ENCODE assay signal across 1 cellular context in the genomic region with DNA sequence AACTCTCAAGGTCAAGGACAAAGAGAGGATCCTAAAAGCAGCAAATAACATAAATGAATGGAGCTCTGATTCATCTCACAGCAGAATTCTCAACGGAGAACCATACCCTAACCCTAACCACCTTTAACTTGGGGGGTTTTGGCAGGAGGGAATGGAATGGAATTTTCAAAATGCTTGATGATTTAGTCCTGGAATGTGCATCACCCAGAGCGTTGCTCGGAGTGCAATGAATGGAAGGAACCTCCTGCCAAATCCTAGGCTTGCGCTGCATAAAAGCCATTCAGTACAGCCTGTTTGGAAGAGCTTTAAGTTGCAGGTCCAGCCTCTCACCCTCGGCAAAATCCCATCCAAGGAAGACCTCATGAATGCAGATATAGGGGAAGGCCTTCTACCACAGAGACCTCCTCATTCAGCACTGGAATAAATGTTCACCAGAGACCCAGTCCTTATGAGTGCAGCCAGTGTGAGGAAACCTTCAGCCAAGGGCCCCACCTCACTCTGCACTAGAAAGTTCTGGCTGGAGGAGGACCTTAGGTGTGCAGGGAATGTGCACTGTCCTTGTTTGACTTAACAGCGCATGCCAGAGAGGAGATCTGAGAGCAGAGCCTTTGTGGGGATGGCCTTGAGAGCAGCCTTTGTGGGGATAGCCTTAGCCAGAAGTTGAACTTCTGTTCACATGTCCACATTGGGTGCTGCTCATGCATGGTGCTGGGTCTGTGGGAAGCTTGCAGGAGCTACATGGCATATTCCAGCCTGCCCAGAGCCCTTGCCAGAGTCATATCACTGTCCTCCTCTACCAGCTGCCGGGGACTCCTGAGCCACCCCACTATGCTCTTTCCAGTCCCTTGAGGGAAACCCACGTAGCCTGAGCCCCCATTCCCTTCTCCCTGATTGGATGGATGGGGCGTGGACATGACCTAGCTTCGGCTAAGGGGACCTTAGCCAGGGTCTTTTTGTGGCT.
TF ChIP-seq lines count a peak whose summit lies in the region.

No MANE protein-coding gene starts in this region.

TF ChIP-seq in HepG2, 621 proteins besides CTCF, POLR2A, EP300 and RAD21 (continued from another document and continues in another):
- TF ChIP-seq, protein P1, sequence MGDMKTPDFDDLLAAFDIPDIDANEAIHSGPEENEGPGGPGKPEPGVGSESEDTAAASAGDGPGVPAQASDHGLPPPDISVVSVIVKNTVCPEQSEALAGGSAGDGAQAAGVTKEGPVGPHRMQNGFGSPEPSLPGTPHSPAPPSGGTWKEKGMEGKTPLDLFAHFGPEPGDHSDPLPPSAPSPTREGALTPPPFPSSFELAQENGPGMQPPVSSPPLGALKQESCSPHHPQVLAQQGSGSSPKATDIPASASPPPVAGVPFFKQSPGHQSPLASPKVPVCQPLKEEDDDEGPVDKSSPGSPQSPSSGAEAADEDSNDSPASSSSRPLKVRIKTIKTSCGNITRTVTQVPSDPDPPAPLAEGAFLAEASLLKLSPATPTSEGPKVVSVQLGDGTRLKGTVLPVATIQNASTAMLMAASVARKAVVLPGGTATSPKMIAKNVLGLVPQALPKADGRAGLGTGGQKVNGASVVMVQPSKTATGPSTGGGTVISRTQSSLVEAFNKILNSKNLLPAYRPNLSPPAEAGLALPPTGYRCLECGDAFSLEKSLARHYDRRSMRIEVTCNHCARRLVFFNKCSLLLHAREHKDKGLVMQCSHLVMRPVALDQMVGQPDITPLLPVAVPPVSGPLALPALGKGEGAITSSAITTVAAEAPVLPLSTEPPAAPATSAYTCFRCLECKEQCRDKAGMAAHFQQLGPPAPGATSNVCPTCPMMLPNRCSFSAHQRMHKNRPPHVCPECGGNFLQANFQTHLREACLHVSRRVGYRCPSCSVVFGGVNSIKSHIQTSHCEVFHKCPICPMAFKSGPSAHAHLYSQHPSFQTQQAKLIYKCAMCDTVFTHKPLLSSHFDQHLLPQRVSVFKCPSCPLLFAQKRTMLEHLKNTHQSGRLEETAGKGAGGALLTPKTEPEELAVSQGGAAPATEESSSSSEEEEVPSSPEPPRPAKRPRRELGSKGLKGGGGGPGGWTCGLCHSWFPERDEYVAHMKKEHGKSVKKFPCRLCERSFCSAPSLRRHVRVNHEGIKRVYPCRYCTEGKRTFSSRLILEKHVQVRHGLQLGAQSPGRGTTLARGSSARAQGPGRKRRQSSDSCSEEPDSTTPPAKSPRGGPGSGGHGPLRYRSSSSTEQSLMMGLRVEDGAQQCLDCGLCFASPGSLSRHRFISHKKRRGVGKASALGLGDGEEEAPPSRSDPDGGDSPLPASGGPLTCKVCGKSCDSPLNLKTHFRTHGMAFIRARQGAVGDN (CRISPR knock-in tag; IDR thresholded peaks at IDR 0.05) = peak; percentile 89
- TF ChIP-seq ZNF562 (CRISPR knock-in tag; IDR thresholded peaks at IDR 0.05; ENCODE audit: borderline replicate concordance) (no peak), SOX13 (IDR thresholded peaks at IDR 0.05) (no peak), SOX13 (CRISPR knock-in tag; conservative IDR thresholded peaks at IDR 0.05 in 1 of 2, IDR thresholded peaks at IDR 0.05 in 1 of 2) (peak in 1 of 2 experiments; percentile 80; a peak in 1 of 4 replicates), ZNF552 (CRISPR knock-in tag; IDR thresholded peaks at IDR 0.05; ENCODE audit: borderline replicate concordance) (0 out of 2 replicates have a peak, but pooled peaks have one; percentile 22), KLF13 (CRISPR knock-in tag; IDR thresholded peaks at IDR 0.05) (0 out of 2 replicates have a peak, but pooled peaks have one; percentile 41), ZSCAN20 (CRISPR knock-in tag; IDR thresholded peaks at IDR 0.05; ENCODE audit: borderline replicate concordance) (no peak), SRF (IDR thresholded peaks at IDR 0.05; ENCODE audit: low read depth, low read length) (no peak), SMARCE1 (IDR thresholded peaks at IDR 0.05; ENCODE audit: borderline replicate concordance) (no peak), ONECUT2 (CRISPR knock-in tag; IDR thresholded peaks at IDR 0.05) (no peak), GATA4 (IDR thresholded peaks at IDR 0.05; ENCODE audit: borderline replicate concordance, low read depth) (no peak), HDAC1 (CRISPR knock-in tag; IDR thresholded peaks at IDR 0.05) (peak; percentile 78; the same call in 1 of the 2 replicates), ZNF746 (CRISPR knock-in tag; IDR thresholded peaks at IDR 0.05) (no peak), ZNF678 (CRISPR knock-in tag; IDR thresholded peaks at IDR 0.05) (no peak), ZNF256 (CRISPR knock-in tag; conservative IDR thresholded peaks at IDR 0.05) (no peak), SRSF4 (IDR thresholded peaks at IDR 0.05; ENCODE audit: low read depth, low read length, poor library complexity, severe bottlenecking) (no peak), KAT2B (IDR thresholded peaks at IDR 0.05; ENCODE audit: borderline replicate concordance, low read depth, low read length) (no peak), TBL1XR1 (IDR thresholded peaks at IDR 0.05; ENCODE audit: borderline replicate concordance, low read length, partially characterized antibody) (no peak), ZBTB7A (CRISPR knock-in tag; IDR thresholded peaks at IDR 0.05) (no peak), SRY (CRISPR knock-in tag; IDR thresholded peaks at IDR 0.05) (no peak), ZNF446 (CRISPR knock-in tag; IDR thresholded peaks at IDR 0.05) (no peak), PHF5A (CRISPR knock-in tag; IDR thresholded peaks at IDR 0.05; ENCODE audit: low read depth, unreplicated experiment) (peak; percentile 88), ZFP36L1 (CRISPR knock-in tag; IDR thresholded peaks at IDR 0.05) (peak; percentile 88), JUN (CRISPR knock-in tag; IDR thresholded peaks at IDR 0.05) (no peak), MTF2 (CRISPR knock-in tag; IDR thresholded peaks at IDR 0.05; ENCODE audit: borderline replicate concordance) (no peak), BORCS8-MEF2B (CRISPR knock-in tag; IDR thresholded peaks at IDR 0.05) (peak; percentile 93)
- TF ChIP-seq, protein P2, sequence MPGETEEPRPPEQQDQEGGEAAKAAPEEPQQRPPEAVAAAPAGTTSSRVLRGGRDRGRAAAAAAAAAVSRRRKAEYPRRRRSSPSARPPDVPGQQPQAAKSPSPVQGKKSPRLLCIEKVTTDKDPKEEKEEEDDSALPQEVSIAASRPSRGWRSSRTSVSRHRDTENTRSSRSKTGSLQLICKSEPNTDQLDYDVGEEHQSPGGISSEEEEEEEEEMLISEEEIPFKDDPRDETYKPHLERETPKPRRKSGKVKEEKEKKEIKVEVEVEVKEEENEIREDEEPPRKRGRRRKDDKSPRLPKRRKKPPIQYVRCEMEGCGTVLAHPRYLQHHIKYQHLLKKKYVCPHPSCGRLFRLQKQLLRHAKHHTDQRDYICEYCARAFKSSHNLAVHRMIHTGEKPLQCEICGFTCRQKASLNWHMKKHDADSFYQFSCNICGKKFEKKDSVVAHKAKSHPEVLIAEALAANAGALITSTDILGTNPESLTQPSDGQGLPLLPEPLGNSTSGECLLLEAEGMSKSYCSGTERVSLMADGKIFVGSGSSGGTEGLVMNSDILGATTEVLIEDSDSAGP (CRISPR knock-in tag; IDR thresholded peaks at IDR 0.05; ENCODE audit: borderline replicate concordance) = peak; percentile 68; the same call in 1 of the 2 replicates
- TF ChIP-seq, protein P3, sequence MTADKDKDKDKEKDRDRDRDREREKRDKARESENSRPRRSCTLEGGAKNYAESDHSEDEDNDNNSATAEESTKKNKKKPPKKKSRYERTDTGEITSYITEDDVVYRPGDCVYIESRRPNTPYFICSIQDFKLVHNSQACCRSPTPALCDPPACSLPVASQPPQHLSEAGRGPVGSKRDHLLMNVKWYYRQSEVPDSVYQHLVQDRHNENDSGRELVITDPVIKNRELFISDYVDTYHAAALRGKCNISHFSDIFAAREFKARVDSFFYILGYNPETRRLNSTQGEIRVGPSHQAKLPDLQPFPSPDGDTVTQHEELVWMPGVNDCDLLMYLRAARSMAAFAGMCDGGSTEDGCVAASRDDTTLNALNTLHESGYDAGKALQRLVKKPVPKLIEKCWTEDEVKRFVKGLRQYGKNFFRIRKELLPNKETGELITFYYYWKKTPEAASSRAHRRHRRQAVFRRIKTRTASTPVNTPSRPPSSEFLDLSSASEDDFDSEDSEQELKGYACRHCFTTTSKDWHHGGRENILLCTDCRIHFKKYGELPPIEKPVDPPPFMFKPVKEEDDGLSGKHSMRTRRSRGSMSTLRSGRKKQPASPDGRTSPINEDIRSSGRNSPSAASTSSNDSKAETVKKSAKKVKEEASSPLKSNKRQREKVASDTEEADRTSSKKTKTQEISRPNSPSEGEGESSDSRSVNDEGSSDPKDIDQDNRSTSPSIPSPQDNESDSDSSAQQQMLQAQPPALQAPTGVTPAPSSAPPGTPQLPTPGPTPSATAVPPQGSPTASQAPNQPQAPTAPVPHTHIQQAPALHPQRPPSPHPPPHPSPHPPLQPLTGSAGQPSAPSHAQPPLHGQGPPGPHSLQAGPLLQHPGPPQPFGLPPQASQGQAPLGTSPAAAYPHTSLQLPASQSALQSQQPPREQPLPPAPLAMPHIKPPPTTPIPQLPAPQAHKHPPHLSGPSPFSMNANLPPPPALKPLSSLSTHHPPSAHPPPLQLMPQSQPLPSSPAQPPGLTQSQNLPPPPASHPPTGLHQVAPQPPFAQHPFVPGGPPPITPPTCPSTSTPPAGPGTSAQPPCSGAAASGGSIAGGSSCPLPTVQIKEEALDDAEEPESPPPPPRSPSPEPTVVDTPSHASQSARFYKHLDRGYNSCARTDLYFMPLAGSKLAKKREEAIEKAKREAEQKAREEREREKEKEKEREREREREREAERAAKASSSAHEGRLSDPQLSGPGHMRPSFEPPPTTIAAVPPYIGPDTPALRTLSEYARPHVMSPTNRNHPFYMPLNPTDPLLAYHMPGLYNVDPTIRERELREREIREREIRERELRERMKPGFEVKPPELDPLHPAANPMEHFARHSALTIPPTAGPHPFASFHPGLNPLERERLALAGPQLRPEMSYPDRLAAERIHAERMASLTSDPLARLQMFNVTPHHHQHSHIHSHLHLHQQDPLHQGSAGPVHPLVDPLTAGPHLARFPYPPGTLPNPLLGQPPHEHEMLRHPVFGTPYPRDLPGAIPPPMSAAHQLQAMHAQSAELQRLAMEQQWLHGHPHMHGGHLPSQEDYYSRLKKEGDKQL (CRISPR knock-in tag; IDR thresholded peaks at IDR 0.05; ENCODE audit: low read depth) = peak; percentile 32; the same call in 1 of the 2 replicates
- TF ChIP-seq, protein P4, sequence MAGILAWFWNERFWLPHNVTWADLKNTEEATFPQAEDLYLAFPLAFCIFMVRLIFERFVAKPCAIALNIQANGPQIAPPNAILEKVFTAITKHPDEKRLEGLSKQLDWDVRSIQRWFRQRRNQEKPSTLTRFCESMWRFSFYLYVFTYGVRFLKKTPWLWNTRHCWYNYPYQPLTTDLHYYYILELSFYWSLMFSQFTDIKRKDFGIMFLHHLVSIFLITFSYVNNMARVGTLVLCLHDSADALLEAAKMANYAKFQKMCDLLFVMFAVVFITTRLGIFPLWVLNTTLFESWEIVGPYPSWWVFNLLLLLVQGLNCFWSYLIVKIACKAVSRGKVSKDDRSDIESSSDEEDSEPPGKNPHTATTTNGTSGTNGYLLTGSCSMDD (CRISPR knock-in tag; IDR thresholded peaks at IDR 0.05) = no peak
- TF ChIP-seq, protein P5, sequence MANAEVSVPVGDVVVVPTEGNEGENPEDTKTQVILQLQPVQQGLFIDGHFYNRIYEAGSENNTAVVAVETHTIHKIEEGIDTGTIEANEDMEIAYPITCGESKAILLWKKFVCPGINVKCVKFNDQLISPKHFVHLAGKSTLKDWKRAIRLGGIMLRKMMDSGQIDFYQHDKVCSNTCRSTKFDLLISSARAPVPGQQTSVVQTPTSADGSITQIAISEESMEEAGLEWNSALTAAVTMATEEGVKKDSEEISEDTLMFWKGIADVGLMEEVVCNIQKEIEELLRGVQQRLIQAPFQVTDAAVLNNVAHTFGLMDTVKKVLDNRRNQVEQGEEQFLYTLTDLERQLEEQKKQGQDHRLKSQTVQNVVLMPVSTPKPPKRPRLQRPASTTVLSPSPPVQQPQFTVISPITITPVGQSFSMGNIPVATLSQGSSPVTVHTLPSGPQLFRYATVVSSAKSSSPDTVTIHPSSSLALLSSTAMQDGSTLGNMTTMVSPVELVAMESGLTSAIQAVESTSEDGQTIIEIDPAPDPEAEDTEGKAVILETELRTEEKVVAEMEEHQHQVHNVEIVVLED (CRISPR knock-in tag; IDR thresholded peaks at IDR 0.05; ENCODE audit: borderline replicate concordance) = no peak
- TF ChIP-seq, protein P6, sequence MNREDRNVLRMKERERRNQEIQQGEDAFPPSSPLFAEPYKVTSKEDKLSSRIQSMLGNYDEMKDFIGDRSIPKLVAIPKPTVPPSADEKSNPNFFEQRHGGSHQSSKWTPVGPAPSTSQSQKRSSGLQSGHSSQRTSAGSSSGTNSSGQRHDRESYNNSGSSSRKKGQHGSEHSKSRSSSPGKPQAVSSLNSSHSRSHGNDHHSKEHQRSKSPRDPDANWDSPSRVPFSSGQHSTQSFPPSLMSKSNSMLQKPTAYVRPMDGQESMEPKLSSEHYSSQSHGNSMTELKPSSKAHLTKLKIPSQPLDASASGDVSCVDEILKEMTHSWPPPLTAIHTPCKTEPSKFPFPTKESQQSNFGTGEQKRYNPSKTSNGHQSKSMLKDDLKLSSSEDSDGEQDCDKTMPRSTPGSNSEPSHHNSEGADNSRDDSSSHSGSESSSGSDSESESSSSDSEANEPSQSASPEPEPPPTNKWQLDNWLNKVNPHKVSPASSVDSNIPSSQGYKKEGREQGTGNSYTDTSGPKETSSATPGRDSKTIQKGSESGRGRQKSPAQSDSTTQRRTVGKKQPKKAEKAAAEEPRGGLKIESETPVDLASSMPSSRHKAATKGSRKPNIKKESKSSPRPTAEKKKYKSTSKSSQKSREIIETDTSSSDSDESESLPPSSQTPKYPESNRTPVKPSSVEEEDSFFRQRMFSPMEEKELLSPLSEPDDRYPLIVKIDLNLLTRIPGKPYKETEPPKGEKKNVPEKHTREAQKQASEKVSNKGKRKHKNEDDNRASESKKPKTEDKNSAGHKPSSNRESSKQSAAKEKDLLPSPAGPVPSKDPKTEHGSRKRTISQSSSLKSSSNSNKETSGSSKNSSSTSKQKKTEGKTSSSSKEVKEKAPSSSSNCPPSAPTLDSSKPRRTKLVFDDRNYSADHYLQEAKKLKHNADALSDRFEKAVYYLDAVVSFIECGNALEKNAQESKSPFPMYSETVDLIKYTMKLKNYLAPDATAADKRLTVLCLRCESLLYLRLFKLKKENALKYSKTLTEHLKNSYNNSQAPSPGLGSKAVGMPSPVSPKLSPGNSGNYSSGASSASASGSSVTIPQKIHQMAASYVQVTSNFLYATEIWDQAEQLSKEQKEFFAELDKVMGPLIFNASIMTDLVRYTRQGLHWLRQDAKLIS (CRISPR knock-in tag; IDR thresholded peaks at IDR 0.05) = no peak
- TF ChIP-seq, protein P7, sequence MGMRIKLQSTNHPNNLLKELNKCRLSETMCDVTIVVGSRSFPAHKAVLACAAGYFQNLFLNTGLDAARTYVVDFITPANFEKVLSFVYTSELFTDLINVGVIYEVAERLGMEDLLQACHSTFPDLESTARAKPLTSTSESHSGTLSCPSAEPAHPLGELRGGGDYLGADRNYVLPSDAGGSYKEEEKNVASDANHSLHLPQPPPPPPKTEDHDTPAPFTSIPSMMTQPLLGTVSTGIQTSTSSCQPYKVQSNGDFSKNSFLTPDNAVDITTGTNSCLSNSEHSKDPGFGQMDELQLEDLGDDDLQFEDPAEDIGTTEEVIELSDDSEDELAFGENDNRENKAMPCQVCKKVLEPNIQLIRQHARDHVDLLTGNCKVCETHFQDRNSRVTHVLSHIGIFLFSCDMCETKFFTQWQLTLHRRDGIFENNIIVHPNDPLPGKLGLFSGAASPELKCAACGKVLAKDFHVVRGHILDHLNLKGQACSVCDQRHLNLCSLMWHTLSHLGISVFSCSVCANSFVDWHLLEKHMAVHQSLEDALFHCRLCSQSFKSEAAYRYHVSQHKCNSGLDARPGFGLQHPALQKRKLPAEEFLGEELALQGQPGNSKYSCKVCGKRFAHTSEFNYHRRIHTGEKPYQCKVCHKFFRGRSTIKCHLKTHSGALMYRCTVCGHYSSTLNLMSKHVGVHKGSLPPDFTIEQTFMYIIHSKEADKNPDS (CRISPR knock-in tag; IDR thresholded peaks at IDR 0.05) = no peak
- TF ChIP-seq, protein P8, sequence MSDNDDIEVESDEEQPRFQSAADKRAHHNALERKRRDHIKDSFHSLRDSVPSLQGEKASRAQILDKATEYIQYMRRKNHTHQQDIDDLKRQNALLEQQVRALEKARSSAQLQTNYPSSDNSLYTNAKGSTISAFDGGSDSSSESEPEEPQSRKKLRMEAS (IDR thresholded peaks at IDR 0.05) = peak; percentile 86
